Comparison of ENCODE assay signal across 12 cellular contexts in the genomic region with DNA sequence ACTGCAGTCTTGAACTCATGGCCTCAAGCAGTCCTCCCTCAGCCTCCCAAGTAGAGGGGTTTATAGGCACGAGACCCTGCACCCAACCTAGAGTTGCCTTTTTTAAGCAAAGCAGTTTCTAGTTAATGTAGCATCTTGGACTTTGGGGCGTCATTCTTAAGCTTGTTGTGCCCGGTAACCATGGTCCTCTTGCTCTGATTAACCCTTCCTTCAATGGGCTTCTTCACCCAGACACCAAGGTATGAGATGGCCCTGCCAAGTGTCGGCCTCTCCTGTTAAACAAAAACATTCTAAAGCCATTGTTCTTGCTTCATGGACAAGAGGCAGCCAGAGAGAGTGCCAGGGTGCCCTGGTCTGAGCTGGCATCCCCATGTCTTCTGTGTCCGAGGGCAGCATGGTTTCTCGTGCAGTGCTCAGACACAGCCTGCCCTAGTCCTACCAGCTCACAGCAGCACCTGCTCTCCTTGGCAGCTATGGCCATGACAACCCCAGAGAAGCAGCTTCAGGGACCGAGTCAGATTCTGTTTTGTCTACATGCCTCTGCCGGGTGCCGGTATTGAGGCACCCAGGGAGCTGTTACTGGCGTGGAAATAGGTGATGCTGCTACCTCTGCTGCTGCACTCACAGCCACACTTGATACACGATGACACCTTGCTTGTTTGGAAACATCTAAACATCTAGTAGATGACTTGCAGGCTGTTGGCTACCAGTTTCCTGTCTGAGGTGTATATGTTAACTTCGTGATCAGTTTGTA. TPM values are rescaled to one million over a fixed set of nuclear protein-coding genes. Genes with fewer than 3 reads are reported as not detected.
A peak's percentile ranks its signal among the peaks of the same experiment; 100 is the strongest.
DNase-seq lines count a peak whose midpoint lies in the region; ATAC-seq and TF ChIP-seq lines count a peak whose summit lies in the region.
"Had no signal": no experiment of that assay in that cellular context is flagged by ENCODE, and none has a peak within 500 bp of the region (broad histone marks: within the 10 kb centered on the region; RNA-seq: fewer than 3 reads in every experiment).

No MANE protein-coding gene starts in this region.

- H2BK5ac ChIP-seq in mesenchymal stem cell (ENCODE audit: low read depth, low read length, poor library complexity, severe bottlenecking): no peak overlapping the region

- no peaks in the 10 kb centered on the region for H3K9me3 ChIP-seq in Caco-2
- H3K9me3 ChIP-seq in HEK293 (ENCODE audit: control insufficient read depth, insufficient read depth, low read depth, low read length): no peaks in the 10 kb centered on the region
- no peaks in the 10 kb centered on the region for H3K9me3 ChIP-seq in mesenchymal stem cell (ENCODE audit: control insufficient read depth, low read length)

- CTCF ChIA-PET in Caco-2 (lab: Charles Lee): no interaction called here
- CTCF ChIA-PET in HEK293 (lab: Yijun Ruan, JAX): no interaction called here
- CTCF ChIA-PET in activated CD8-positive, alpha-beta T cell treated with anti-CD3 and anti-CD28 coated beads for 36 hours (lab: Charles Lee): no interaction called here

- peaks cover 34% of the 10 kb centered on the region for H3K4me1 Mint-ChIP-seq in Caco-2 (ENCODE audit: low read depth, unreplicated experiment)
- H3K4me1 Mint-ChIP-seq in activated CD8-positive, alpha-beta T cell treated with anti-CD3 and anti-CD28 coated beads for 36 hours (ENCODE audit: low read depth): peaks cover 45% of the 10 kb centered on the region

- H2AK5ac ChIP-seq in mesenchymal stem cell (ENCODE audit: low read length, severe bottlenecking): no peak overlapping the region

- no peak overlapping the region for H2BK15ac ChIP-seq in mesenchymal stem cell (ENCODE audit: low read depth, poor library complexity, severe bottlenecking)

- H3K18ac ChIP-seq in mesenchymal stem cell (ENCODE audit: low read depth in 1 of 2, low read length in 2 of 2): no peak overlapping the region

- peak overlapping the region; percentile 48 for H3K4me3 Mint-ChIP-seq in Caco-2 (ENCODE audit: unreplicated experiment)
- H3K4me3 Mint-ChIP-seq in activated CD8-positive, alpha-beta T cell treated with anti-CD3 and anti-CD28 coated beads for 36 hours: peak overlapping the region; percentile 91

- peak overlapping the region; percentile 99 for H3K9ac ChIP-seq in mesenchymal stem cell (ENCODE audit: low read length)

- H3K27me3 Mint-ChIP-seq in Caco-2 (ENCODE audit: insufficient read depth, unreplicated experiment): no peaks in the 10 kb centered on the region
- H3K27me3 Mint-ChIP-seq in activated CD8-positive, alpha-beta T cell treated with anti-CD3 and anti-CD28 coated beads for 36 hours: no peaks in the 10 kb centered on the region

- H3K4me3 ChIP-seq in Caco-2 (ENCODE audit: low read depth, low read length) (no peak overlapping the region), HEK293 (ENCODE audit: low read depth, low read length) (no peak overlapping the region), mesenchymal stem cell (ENCODE audit: insufficient read depth in 1 of 2, low read depth in 1 of 2, low read length in 2 of 2) (no peak overlapping the region)

- H2AFZ ChIP-seq in mesenchymal stem cell (ENCODE audit: low read depth, low read length): no peak overlapping the region

- no peak overlapping the region for H3K4me2 ChIP-seq in mesenchymal stem cell (ENCODE audit: low read length, poor library complexity, severe bottlenecking)

- H3K36me3 ChIP-seq in Caco-2 (ENCODE audit: control insufficient read depth, insufficient read depth, low read length): peaks cover 20% of the 10 kb centered on the region
- H3K36me3 ChIP-seq in HEK293 (ENCODE audit: control insufficient read depth in 2 of 2, insufficient read depth in 1 of 2, low read length in 2 of 2): peaks cover 5 to 45% of the 10 kb centered on the region in 2 experiments; a peak in 2 of 3 replicates
- H3K36me3 ChIP-seq in mesenchymal stem cell (ENCODE audit: control insufficient read depth in 1 of 2, insufficient read depth in 2 of 2, low read depth in 1 of 2, low read length in 2 of 2): peaks cover 40 to 48% of the 10 kb centered on the region in 2 experiments

- peak overlapping the region in 1 of 2 experiments; percentile 13 for H3K4ac ChIP-seq in mesenchymal stem cell (ENCODE audit: low read depth in 1 of 2, low read length in 2 of 2)

- H3K79me1 ChIP-seq in mesenchymal stem cell (replicated peaks; ENCODE audit: low read length, poor library complexity, severe bottlenecking): peaks cover 2% of the 10 kb centered on the region

- no peaks in the 10 kb centered on the region for H3K9me3 Mint-ChIP-seq in Caco-2 (ENCODE audit: unreplicated experiment)
- H3K9me3 Mint-ChIP-seq in activated CD8-positive, alpha-beta T cell treated with anti-CD3 and anti-CD28 coated beads for 36 hours: no peaks in the 10 kb centered on the region

- H3K36me3 Mint-ChIP-seq in Caco-2 (ENCODE audit: insufficient read depth, unreplicated experiment): peaks cover 97% of the 10 kb centered on the region
- H3K36me3 Mint-ChIP-seq in activated CD8-positive, alpha-beta T cell treated with anti-CD3 and anti-CD28 coated beads for 36 hours (ENCODE audit: low read depth): peaks cover 44% of the 10 kb centered on the region

- H3K23ac ChIP-seq in mesenchymal stem cell (ENCODE audit: low read length in 2 of 2): peak overlapping the region in 1 of 2 experiments; percentile 16

- POLR2A ChIA-PET in Caco-2 (lab: Charles Lee) (interaction anchor here (0.5 to 0.6 kb wide), 3 partner anchors 37 to 483 kb away, joined by 3 to 6 read pairs (median 4); no protein-coding TSS in a partner anchor), HEK293 (lab: Yijun Ruan, JAX) (interaction anchor here (0.6 to 1.2 kb wide), 3 partner anchors 66 to 496 kb away, joined by 3 read pairs; no protein-coding TSS in a partner anchor)
- POLR2A ChIA-PET in activated CD8-positive, alpha-beta T cell treated with anti-CD3 and anti-CD28 coated beads for 36 hours (lab: Charles Lee): interaction anchor here (0.6 to 3.1 kb wide), 22 partner anchors 9 to 759 kb away, joined by 3 to 12 read pairs (median 4); partner anchors contain the start of genes CHMP1A, CPNE7, SPATA33 and SPG7

- no peak overlapping the region for H2BK12ac ChIP-seq in mesenchymal stem cell (ENCODE audit: low read length in 2 of 2)

- intact Hi-C loops in Caco-2 (cut with micrococcal nuclease; ENCODE audit: unreplicated experiment): no loop called here
- intact Hi-C loops in activated CD8-positive, alpha-beta T cell treated with anti-CD3 and anti-CD28 coated beads for 36 hours (cut with micrococcal nuclease): no loop called here

- H3K14ac ChIP-seq in mesenchymal stem cell (ENCODE audit: low read length in 2 of 2): no peak overlapping the region

- H3K27ac ChIP-seq in HEK293 (ENCODE audit: extremely low read depth, low read depth, low read length): peak overlapping the region; percentile 67
- H3K27ac ChIP-seq in mesenchymal stem cell (ENCODE audit: low read length, poor library complexity, severe bottlenecking): no peak overlapping the region

- H3K27me3 ChIP-seq in Caco-2 (replicated peaks; ENCODE audit: control insufficient read depth, insufficient read depth, low read length) (no peaks in the 10 kb centered on the region), mesenchymal stem cell (ENCODE audit: control insufficient read depth in 1 of 2, insufficient read depth in 1 of 2, low read length in 2 of 2) (peaks cover 0 to 11% of the 10 kb centered on the region in 2 experiments)

- no peak for TF ChIP-seq CTCF in Caco-2 (IDR thresholded peaks at IDR 0.05; ENCODE audit: insufficient read depth in 1 of 2, low read depth in 1 of 2, low read length in 1 of 2, severe bottlenecking in 1 of 2, unreplicated experiment in 1 of 2)
- TF ChIP-seq CTCF in HEK293 (tag by site-specific recombination; IDR thresholded peaks at IDR 0.05): no peak
- TF ChIP-seq CTCF in activated CD8-positive, alpha-beta T cell treated with anti-CD3 and anti-CD28 coated beads for 36 hours (IDR thresholded peaks at IDR 0.05): no peak

- H4K91ac ChIP-seq in mesenchymal stem cell (ENCODE audit: low read length): no peak overlapping the region

- BruUV-seq in Caco-2 (replicated peaks; lab: Mats Ljungman, UMichigan): no TSS peak

- DNase-seq in Caco-2 (no peak), mesenchymal stem cell (no peak), foreskin melanocyte (no peak), C1 segment of cervical spinal cord (lab: John Stamatoyannopoulos, UW) (no peak), NOMO-1 treated with DMSO at 0.1 percent for 48 hours (lab: John Stamatoyannopoulos, UW; ENCODE audit: unreplicated experiment) (no peak)
- DNase-seq in activated CD8-positive, alpha-beta T cell treated with anti-CD3 and anti-CD28 coated beads for 36 hours: peak; percentile 38
- DNase-seq: effector CD8-positive, alpha-beta T cell; NK-92 treated with Interleukin-12 subunit alpha and Interleukin-12 subunit beta, amount 100 ng/mL, for 24 hours; stimulated activated naive CD4-positive, alpha-beta T cell treated with Interleukin-2 at 50 U/mL for 16 hours had no signal

- no peak for ATAC-seq in activated CD8-positive, alpha-beta T cell treated with anti-CD3 and anti-CD28 coated beads for 36 hours
- ATAC-seq in HG03378 (IDR thresholded peaks at IDR 0.05; ENCODE audit: unreplicated experiment): no peak
- ATAC-seq: sciatic nerve had no signal

- H2BK120ac ChIP-seq in mesenchymal stem cell (ENCODE audit: low read depth, low read length): no peak overlapping the region

- H3K4me1 ChIP-seq in Caco-2: peaks cover 38% of the 10 kb centered on the region
- peaks cover 9% of the 10 kb centered on the region for H3K4me1 ChIP-seq in HEK293 (ENCODE audit: control insufficient read depth, insufficient read depth, low read length)
- peaks cover 40% of the 10 kb centered on the region for H3K4me1 ChIP-seq in mesenchymal stem cell (ENCODE audit: control insufficient read depth, insufficient read depth, low read depth, low read length)

- no peak overlapping the region for H4K8ac ChIP-seq in mesenchymal stem cell (ENCODE audit: low read length)

- WGBS in mesenchymal stem cell: 84% methylated on average over 12 of the region's 12 CpGs

- H3K27ac Mint-ChIP-seq in Caco-2 (ENCODE audit: unreplicated experiment): peak overlapping the region; percentile 81
- peak overlapping the region; percentile 68 for H3K27ac Mint-ChIP-seq in activated CD8-positive, alpha-beta T cell treated with anti-CD3 and anti-CD28 coated beads for 36 hours

RNA-seq across cellular contexts. Expression of gene RPL13, which starts 3.3 kb away (rescaled TPM):
- total RNA-seq in Caco-2 (2022): 2,846 and 2,897 TPM in 2 replicates
- total RNA-seq in activated CD8-positive, alpha-beta T cell treated with anti-CD3 and anti-CD28 coated beads for 36 hours: 1,000 to 10,000 TPM; 3,056 to 3,151 TPM
- 2,898 TPM for polyA plus RNA-seq in mesenchymal stem cell (2013, experiment 1 of 2)
- 2,946 TPM for polyA plus RNA-seq in mesenchymal stem cell (2013, experiment 2 of 2)

RNA-seq across cellular contexts. Expression of gene CPNE7, which starts 11.7 kb away (rescaled TPM):
- total RNA-seq in Caco-2 (2022): 40.4 and 50.0 TPM in 2 replicates
- total RNA-seq in activated CD8-positive, alpha-beta T cell treated with anti-CD3 and anti-CD28 coated beads for 36 hours: 1 to 10 TPM; 8.5 to 9.5 TPM
- polyA plus RNA-seq in mesenchymal stem cell (2013, experiment 1 of 2): 5.6 TPM
- 4.8 TPM for polyA plus RNA-seq in mesenchymal stem cell (2013, experiment 2 of 2)
- total RNA-seq: sciatic nerve had no signal

RNA-seq across cellular contexts. Expression of gene DPEP1, which starts 49.6 kb away (rescaled TPM):
- 7.8 and 8.1 TPM in 2 replicates for total RNA-seq in Caco-2 (2022)
- total RNA-seq in activated CD8-positive, alpha-beta T cell treated with anti-CD3 and anti-CD28 coated beads for 36 hours: not detected
- polyA plus RNA-seq in mesenchymal stem cell (2013, experiment 1 of 2): not detected
- polyA plus RNA-seq in mesenchymal stem cell (2013, experiment 2 of 2): not detected
- total RNA-seq: sciatic nerve had no signal

RNA-seq across cellular contexts. Expression of gene SPG7, which starts 55.6 kb away (rescaled TPM):
- total RNA-seq in Caco-2 (2022): 159 and 178 TPM in 2 replicates
- 10 to 100 TPM; 78.6 to 79.8 TPM for total RNA-seq in activated CD8-positive, alpha-beta T cell treated with anti-CD3 and anti-CD28 coated beads for 36 hours
- polyA plus RNA-seq in mesenchymal stem cell (2013, experiment 1 of 2): 40.7 TPM
- 37.8 TPM for polyA plus RNA-seq in mesenchymal stem cell (2013, experiment 2 of 2)
